Comparison of ENCODE assay signal across 1 cellular context in the genomic region with DNA sequence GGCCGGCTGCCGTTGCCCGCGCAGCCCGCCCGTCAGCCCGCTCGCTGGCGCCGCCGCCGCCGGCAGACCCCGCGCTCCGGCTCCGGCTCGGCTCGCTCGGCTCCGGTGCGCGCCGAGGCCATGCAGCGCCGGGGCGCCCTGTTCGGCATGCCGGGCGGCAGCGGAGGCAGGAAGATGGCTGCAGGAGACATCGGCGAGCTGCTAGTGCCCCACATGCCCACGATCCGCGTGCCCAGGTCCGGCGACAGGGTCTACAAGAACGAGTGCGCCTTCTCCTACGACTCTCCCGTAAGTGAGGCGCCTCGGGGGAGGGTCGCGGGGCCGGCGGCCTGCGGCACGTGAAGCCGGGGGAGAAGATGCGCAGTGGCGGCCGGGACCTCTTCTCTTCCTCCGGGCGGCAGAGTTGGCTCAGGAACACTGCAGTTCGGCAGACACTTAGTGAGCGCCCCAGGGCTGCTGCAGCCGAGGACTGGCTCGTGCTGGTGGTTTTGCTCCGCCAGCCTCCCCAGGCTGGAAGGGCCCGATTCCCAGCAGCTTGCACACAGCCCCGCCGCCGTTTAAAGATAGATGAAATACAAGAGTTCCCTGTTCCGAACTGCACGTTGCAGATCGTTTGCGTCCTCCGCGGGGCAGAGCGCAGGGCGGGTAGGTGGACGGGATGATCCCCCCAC.
TF ChIP-seq lines count a peak whose summit lies in the region.

No MANE protein-coding gene starts in this region.

TF ChIP-seq in HepG2, 621 proteins besides CTCF, POLR2A, EP300 and RAD21 (continued from another document and continues in another):
- TF ChIP-seq POGK (CRISPR knock-in tag; conservative IDR thresholded peaks at IDR 0.05) (0 out of 2 replicates have a peak, but pooled peaks have one; percentile 49), MXD3 (CRISPR knock-in tag; IDR thresholded peaks at IDR 0.05) (peak; percentile 79; the same call in 1 of the 2 replicates), HMG20A (CRISPR knock-in tag; IDR thresholded peaks at IDR 0.05; ENCODE audit: borderline replicate concordance) (no peak), PHF8 (CRISPR knock-in tag; IDR thresholded peaks at IDR 0.05) (peak; percentile 84), LCORL (IDR thresholded peaks at IDR 0.05) (no peak), LCORL (CRISPR knock-in tag; IDR thresholded peaks at IDR 0.05) (peak; percentile 73; the same call in 1 of the 2 replicates), ZBTB2 (CRISPR knock-in tag; IDR thresholded peaks at IDR 0.05; ENCODE audit: low read depth) (0 out of 2 replicates have a peak, but pooled peaks have one; percentile 27), RBFOX2 (IDR thresholded peaks at IDR 0.05; ENCODE audit: low read depth, low read length) (peak; percentile 85), ETS1 (CRISPR knock-in tag; IDR thresholded peaks at IDR 0.05) (no peak), ZMYM4 (CRISPR knock-in tag; IDR thresholded peaks at IDR 0.05) (0 out of 2 replicates have a peak, but pooled peaks have one; percentile 13), ZNF839 (CRISPR knock-in tag; IDR thresholded peaks at IDR 0.05; ENCODE audit: borderline replicate concordance) (no peak), ZNF225 (CRISPR knock-in tag; IDR thresholded peaks at IDR 0.05) (peak; percentile 60; the same call in 1 of the 2 replicates), ZNF136 (CRISPR knock-in tag; IDR thresholded peaks at IDR 0.05; ENCODE audit: low read depth) (no peak), ZSCAN30 (CRISPR knock-in tag; IDR thresholded peaks at IDR 0.05) (no peak), MBD4 (IDR thresholded peaks at IDR 0.05; ENCODE audit: borderline replicate concordance, low read length) (no peak), ZBTB37 (CRISPR knock-in tag; IDR thresholded peaks at IDR 0.05) (0 out of 2 replicates have a peak, but pooled peaks have one; percentile 50), TRIM24 (CRISPR knock-in tag; IDR thresholded peaks at IDR 0.05) (no peak), ASH2L (IDR thresholded peaks at IDR 0.05; ENCODE audit: insufficient read length, low read depth, low read length) (peak; percentile 78), TARDBP (CRISPR knock-in tag; IDR thresholded peaks at IDR 0.05) (no peak), ZNF709 (CRISPR knock-in tag; IDR thresholded peaks at IDR 0.05) (peak; percentile 70), ZNF546 (CRISPR knock-in tag; conservative IDR thresholded peaks at IDR 0.05) (peak; percentile 78; the same call in 1 of the 2 replicates), NR2F2 (IDR thresholded peaks at IDR 0.05; ENCODE audit: borderline replicate concordance, low read depth) (peak; percentile 14; the same call in 1 of the 2 replicates), XRCC5 (optimal IDR thresholded peaks at IDR 0.05; ENCODE audit: low read length) (peak; percentile 49), THAP8 (CRISPR knock-in tag; IDR thresholded peaks at IDR 0.05; ENCODE audit: borderline replicate concordance) (0 out of 2 replicates have a peak, but pooled peaks have one; percentile 24), POLR2G (IDR thresholded peaks at IDR 0.05; ENCODE audit: low read depth, low read length) (peak; percentile 21), ZNF724P (CRISPR knock-in tag; IDR thresholded peaks at IDR 0.05; ENCODE audit: borderline replicate concordance) (peak; percentile 62; the same call in 1 of the 2 replicates), GFI1 (CRISPR knock-in tag; IDR thresholded peaks at IDR 0.05; ENCODE audit: borderline replicate concordance) (no peak), CBX1 (IDR thresholded peaks at IDR 0.05; ENCODE audit: low read depth) (no peak), HMGXB3 (CRISPR knock-in tag; IDR thresholded peaks at IDR 0.05; ENCODE audit: borderline replicate concordance) (0 out of 2 replicates have a peak, but pooled peaks have one; percentile 28), HNF4G (IDR thresholded peaks at IDR 0.05; ENCODE audit: borderline replicate concordance, low read depth, low read length) (no peak), HNF4G (CRISPR knock-in tag; IDR thresholded peaks at IDR 0.05; ENCODE audit: borderline replicate concordance, low read depth) (no peak), FOXJ3 (CRISPR knock-in tag; IDR thresholded peaks at IDR 0.05; ENCODE audit: borderline replicate concordance) (peak; percentile 42; the same call in 1 of the 2 replicates), ZFP91 (CRISPR knock-in tag; IDR thresholded peaks at IDR 0.05; ENCODE audit: borderline replicate concordance) (peak; percentile 59), SMARCC2 (IDR thresholded peaks at IDR 0.05) (no peak), ZMAT3 (CRISPR knock-in tag; conservative IDR thresholded peaks at IDR 0.05) (peak; percentile 68; the same call in 1 of the 2 replicates), MYNN (CRISPR knock-in tag; IDR thresholded peaks at IDR 0.05; ENCODE audit: low read depth) (0 out of 2 replicates have a peak, but pooled peaks have one; percentile 51), ZNF740 (CRISPR knock-in tag; IDR thresholded peaks at IDR 0.05) (no peak), ESRRA (CRISPR knock-in tag; IDR thresholded peaks at IDR 0.05; ENCODE audit: low read depth) (0 out of 2 replicates have a peak, but pooled peaks have one; percentile 69), ZNF572 (CRISPR knock-in tag; IDR thresholded peaks at IDR 0.05) (no peak), ZBTB7A (CRISPR knock-in tag; IDR thresholded peaks at IDR 0.05) (no peak; the same call in 1 of the 2 replicates), HNF1B (CRISPR knock-in tag; IDR thresholded peaks at IDR 0.05) (peak; percentile 33; the same call in 1 of the 2 replicates)
- TF ChIP-seq, protein P1, sequence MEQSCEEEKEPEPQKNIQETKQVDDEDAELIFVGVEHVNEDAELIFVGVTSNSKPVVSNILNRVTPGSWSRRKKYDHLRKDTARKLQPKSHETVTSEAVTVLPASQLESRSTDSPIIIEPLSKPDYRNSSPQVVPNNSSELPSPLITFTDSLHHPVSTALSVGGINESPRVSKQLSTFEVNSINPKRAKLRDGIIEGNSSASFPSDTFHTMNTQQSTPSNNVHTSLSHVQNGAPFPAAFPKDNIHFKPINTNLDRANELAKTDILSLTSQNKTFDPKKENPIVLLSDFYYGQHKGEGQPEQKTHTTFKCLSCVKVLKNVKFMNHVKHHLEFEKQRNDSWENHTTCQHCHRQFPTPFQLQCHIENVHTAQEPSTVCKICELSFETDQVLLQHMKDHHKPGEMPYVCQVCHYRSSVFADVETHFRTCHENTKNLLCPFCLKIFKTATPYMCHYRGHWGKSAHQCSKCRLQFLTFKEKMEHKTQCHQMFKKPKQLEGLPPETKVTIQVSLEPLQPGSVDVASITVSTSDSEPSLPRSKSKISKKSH (CRISPR knock-in tag; IDR thresholded peaks at IDR 0.05; ENCODE audit: borderline replicate concordance): peak; percentile 75; the same call in 1 of the 2 replicates
